Comparison of ENCODE assay signal across 8 cellular contexts in the genomic region with DNA sequence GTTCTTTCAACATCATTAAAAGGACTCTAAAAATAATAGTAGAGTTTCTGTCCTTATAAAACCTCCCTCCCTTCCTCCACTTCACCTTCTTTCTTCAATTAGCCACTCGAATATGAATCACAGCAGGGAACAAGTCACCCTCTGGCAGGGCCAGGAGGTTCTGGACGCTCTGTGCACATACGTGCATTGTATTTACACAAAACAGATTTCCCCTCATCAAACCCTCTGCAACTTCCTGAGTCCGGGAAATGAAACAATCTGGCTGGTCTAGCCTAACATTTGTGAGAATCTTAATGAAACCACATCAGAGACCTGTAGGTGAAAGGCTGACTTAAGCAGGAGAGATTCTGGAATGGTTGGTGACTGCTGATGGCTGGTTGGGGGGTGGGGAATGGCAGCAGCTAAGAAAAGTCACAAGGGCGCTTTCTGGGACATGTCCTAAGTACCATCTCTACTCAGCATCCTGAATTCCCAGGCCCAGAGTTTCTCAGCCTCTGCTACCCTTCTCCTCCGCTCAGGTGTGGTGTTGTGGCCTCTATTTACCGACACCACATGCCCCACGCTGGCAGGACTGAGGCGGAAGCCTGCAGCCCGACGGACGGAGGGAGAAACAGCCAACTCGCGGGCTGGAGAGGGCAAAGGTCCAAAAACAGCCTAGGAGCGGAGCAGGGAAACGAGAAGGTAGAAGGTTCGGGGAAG. TPM values are rescaled to one million over a fixed set of nuclear protein-coding genes. Genes with fewer than 3 reads are reported as not detected.
A peak's percentile ranks its signal among the peaks of the same experiment; 100 is the strongest.
DNase-seq lines count a peak whose midpoint lies in the region; ATAC-seq, FAIRE-seq and TF ChIP-seq lines count a peak whose summit lies in the region.

No MANE protein-coding gene starts in this region.

- peak overlapping the region; percentile 79 for H3K4me3 Mint-ChIP-seq in CD8-positive, alpha-beta T cell
- peak overlapping the region; percentile 83 to 93 for H3K4me3 Mint-ChIP-seq in stimulated activated naive B cell treated with anti-CD40 and anti-IgM and Interleukin-4, amounts not matched to agents 10 μg/mL and 1 μg/mL and 100 μg/mL, for 72 hours

- no peak for TF ChIP-seq CTCF in CD8-positive, alpha-beta T cell (IDR thresholded peaks at IDR 0.05)
- TF ChIP-seq CTCF in astrocyte of the spinal cord (IDR thresholded peaks at IDR 0.05; ENCODE audit: low read depth, low read length) (no peak), kidney (IDR thresholded peaks at IDR 0.05; ENCODE audit: borderline replicate concordance, extremely low read depth, insufficient read depth) (no peak)

- H3K27ac Mint-ChIP-seq in CD8-positive, alpha-beta T cell, result no peak overlapping the region
- peak overlapping the region; percentile 77 for H3K27ac Mint-ChIP-seq in stimulated activated naive B cell treated with anti-CD40 and anti-IgM and Interleukin-4, amounts not matched to agents 10 μg/mL and 1 μg/mL and 100 μg/mL, for 72 hours

- no peaks in the 10 kb centered on the region for H3K9me3 ChIP-seq in CD8-positive, alpha-beta T cell (ENCODE audit: low read length)
- H3K9me3 ChIP-seq in KOPT-K1 (ENCODE audit: insufficient read depth, low read length, poor library complexity, severe bottlenecking), result no peaks in the 10 kb centered on the region
- no peaks in the 10 kb centered on the region for H3K9me3 ChIP-seq in kidney (ENCODE audit: control insufficient read depth in 1 of 2, low read length in 2 of 2)

- POLR2A ChIA-PET in CD8-positive, alpha-beta T cell (lab: Charles Lee), result no interaction called here

- H3K4me1 Mint-ChIP-seq in CD8-positive, alpha-beta T cell (ENCODE audit: low read depth), result peaks cover 32% of the 10 kb centered on the region
- H3K4me1 Mint-ChIP-seq in stimulated activated naive B cell treated with anti-CD40 and anti-IgM and Interleukin-4, amounts not matched to agents 10 μg/mL and 1 μg/mL and 100 μg/mL, for 72 hours, result peaks cover 5 to 17% of the 10 kb centered on the region in 2 donors

- no peaks in the 10 kb centered on the region for H3K36me3 Mint-ChIP-seq in CD8-positive, alpha-beta T cell
- H3K36me3 Mint-ChIP-seq in stimulated activated naive B cell treated with anti-CD40 and anti-IgM and Interleukin-4, amounts not matched to agents 10 μg/mL and 1 μg/mL and 100 μg/mL, for 72 hours, result peaks cover 0 to 4% of the 10 kb centered on the region in 2 donors

- H3K9me3 Mint-ChIP-seq in CD8-positive, alpha-beta T cell, result no peaks in the 10 kb centered on the region
- no peaks in the 10 kb centered on the region for H3K9me3 Mint-ChIP-seq in stimulated activated naive B cell treated with anti-CD40 and anti-IgM and Interleukin-4, amounts not matched to agents 10 μg/mL and 1 μg/mL and 100 μg/mL, for 72 hours

- peak overlapping the region; percentile 73 for H3K4me3 ChIP-seq in CD8-positive, alpha-beta T cell (ENCODE audit: low read depth, low read length)
- H3K4me3 ChIP-seq in astrocyte of the spinal cord (ENCODE audit: low read depth, low read length), result peak overlapping the region; percentile 67
- H3K4me3 ChIP-seq in kidney (ENCODE audit: low read length in 2 of 2), result peak overlapping the region; percentile 59 to 84

- no peak for DNase-seq in CD8-positive, alpha-beta T cell
- DNase-seq in astrocyte of the spinal cord (ENCODE audit: low read depth, low spot score) (peak; percentile 27), kidney (no peak), OCI-M2 (lab: John Stamatoyannopoulos, UW; ENCODE audit: unreplicated experiment) (no peak), GM12891 (ENCODE audit: insufficient read length, low spot score) (no peak), SKM-1 (lab: John Stamatoyannopoulos, UW; ENCODE audit: unreplicated experiment) (no peak)
- DNase-seq in stimulated activated naive B cell treated with anti-CD40 and anti-IgM and Interleukin-4, amounts not matched to agents 10 μg/mL and 1 μg/mL and 100 μg/mL, for 72 hours, result no peak

- no peaks in the 10 kb centered on the region for H3K36me3 ChIP-seq in CD8-positive, alpha-beta T cell (ENCODE audit: insufficient read depth, low read length)
- H3K36me3 ChIP-seq in KOPT-K1 (ENCODE audit: insufficient read depth, low read length) (peaks cover 20% of the 10 kb centered on the region; the same call in 1 of the 2 replicates), kidney (ENCODE audit: control insufficient read depth in 1 of 2, insufficient read depth in 2 of 2, low read length in 2 of 2) (peaks cover 0 to 11% of the 10 kb centered on the region in 2 donors)

- no peaks in the 10 kb centered on the region for H3K27me3 ChIP-seq in CD8-positive, alpha-beta T cell (ENCODE audit: insufficient read depth, low read length)

- H3K4me1 ChIP-seq in CD8-positive, alpha-beta T cell (ENCODE audit: insufficient read depth, low read length), result peaks cover 24% of the 10 kb centered on the region
- peaks cover 0 to 8% of the 10 kb centered on the region in 2 donors for H3K4me1 ChIP-seq in kidney (ENCODE audit: control insufficient read depth in 1 of 2, insufficient read depth in 1 of 2, low read depth in 1 of 2, low read length in 2 of 2)

- in situ Hi-C loops in astrocyte of the spinal cord (cut with HindIII; ENCODE audit: low sequenced_read_pairs), result no loop called here

- H3K27me3 Mint-ChIP-seq in CD8-positive, alpha-beta T cell (ENCODE audit: low read depth), result no peaks in the 10 kb centered on the region
- peaks cover 0 to 6% of the 10 kb centered on the region in 2 donors for H3K27me3 Mint-ChIP-seq in stimulated activated naive B cell treated with anti-CD40 and anti-IgM and Interleukin-4, amounts not matched to agents 10 μg/mL and 1 μg/mL and 100 μg/mL, for 72 hours

- intact Hi-C loops in CD8-positive, alpha-beta T cell (cut with DNase I, micrococcal nuclease), result loop anchor here (1.0 to 10.0 kb wide), 6 partner anchors 58 to 1062 kb away; a partner anchor contains a TSS
- intact Hi-C loops in kidney (cut with DNase I), result no loop called here

- H3K27ac ChIP-seq in CD8-positive, alpha-beta T cell (ENCODE audit: low read depth, low read length), result no peak overlapping the region
- H3K27ac ChIP-seq in KOPT-K1 (ENCODE audit: low read depth, low read length, poor library complexity, severe bottlenecking) (peak overlapping the region; percentile 41), kidney (ENCODE audit: low read depth in 2 of 2, low read length in 2 of 2) (peak overlapping the region; percentile 11 to 81)

- no peak for ATAC-seq in CD8-positive, alpha-beta T cell
- no peak for ATAC-seq in stimulated activated naive B cell treated with anti-CD40 and anti-IgM and Interleukin-4, amounts not matched to agents 10 μg/mL and 1 μg/mL and 100 μg/mL, for 72 hours (replicated peaks)

- CTCF ChIA-PET in CD8-positive, alpha-beta T cell (lab: Charles Lee), result interaction anchor here (0.5 kb wide), 1 partner anchor 19 kb away, joined by 3 read pairs; no protein-coding TSS in a partner anchor

- TF ChIP-seq POLR2A in GM12891 (IDR thresholded peaks at IDR 0.05; ENCODE audit: low read depth, low read length), result no peak

- peak overlapping the region in 1 of 2 donors; percentile 46 for H3K9ac ChIP-seq in kidney (ENCODE audit: low read length in 2 of 2)

- FAIRE-seq in kidney (lab: Jason Lieb, UNC) (no peak), GM12891 (lab: Jason Lieb, UNC) (no peak)

TF ChIP-seq in GM12891, 5 proteins besides CTCF, POLR2A, EP300 and RAD21:
- TF ChIP-seq SPI1 (IDR thresholded peaks at IDR 0.05; ENCODE audit: low read depth, low read length), result no peak
- TF ChIP-seq POU2F2 (IDR thresholded peaks at IDR 0.05; ENCODE audit: low read depth, low read length), result no peak
- no peak for TF ChIP-seq POLR2AphosphoS5 (IDR thresholded peaks at IDR 0.05; ENCODE audit: low read depth, low read length)
- TF ChIP-seq PAX5 (IDR thresholded peaks at IDR 0.05; ENCODE audit: insufficient read depth, low read length, severe bottlenecking), result no peak
- TF ChIP-seq TAF1 (IDR thresholded peaks at IDR 0.05; ENCODE audit: low read depth, low read length), result no peak

RNA-seq across cellular contexts. Expression of a gene that starts 1.0 kb away (rescaled TPM):
- 1 to 10 TPM; 2.4 to 2.6 TPM for total RNA-seq in CD8-positive, alpha-beta T cell
- total RNA-seq in kidney, result 31.4 TPM
- polyA plus RNA-seq in kidney (ENCODE audit: insufficient read depth, low read depth, low replicate concordance), result 24.5 TPM
- polyA plus RNA-seq in GM12891 (2012; ENCODE audit: low read depth, missing spikeins), result 5.0 TPM
